Comparison of ENCODE assay signal across 24 cellular contexts in the genomic region with DNA sequence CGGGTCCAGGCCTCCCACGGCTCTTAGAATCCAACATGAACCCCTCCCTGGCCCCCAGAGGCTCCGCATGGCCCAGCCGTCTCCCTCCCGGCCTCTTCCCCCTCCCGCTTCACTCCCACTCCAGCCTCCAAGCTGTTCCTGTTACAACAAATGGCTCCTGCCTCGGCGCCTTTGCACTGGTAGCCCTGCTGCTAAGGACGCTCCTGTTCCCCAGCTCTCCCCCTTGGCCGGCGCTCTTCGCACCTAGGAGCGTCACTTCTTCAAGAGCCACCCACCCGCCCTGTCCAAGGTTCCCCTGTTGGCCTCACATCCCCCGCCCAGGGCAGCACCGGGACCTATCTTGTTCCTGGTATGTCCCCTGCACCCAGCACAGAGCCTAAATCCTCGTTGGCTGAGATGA. TPM values are rescaled to one million over a fixed set of nuclear protein-coding genes. Genes with fewer than 3 reads are reported as not detected.
DNase-seq lines count a peak whose midpoint lies in the region; ATAC-seq, FAIRE-seq and TF ChIP-seq lines count a peak whose summit lies in the region.
"Had no signal": no experiment of that assay in that cellular context is flagged by ENCODE, and none has a peak within 500 bp of the region (broad histone marks: within the 10 kb centered on the region; RNA-seq: fewer than 3 reads in every experiment).

No MANE protein-coding gene starts in this region.

- DNase-seq in A673 (ENCODE audit: low spot score) (no peak), K562 (ENCODE audit: extremely low read depth in 1 of 4, low spot score in 3 of 4) (no peak), right lobe of liver (no peak), GM03348 (ENCODE audit: low spot score) (no peak), NCI-H187 (lab: John Stamatoyannopoulos, UW) (no peak)
- DNase-seq in CD4-positive, alpha-beta T cell = no peak
- DNase-seq: DMS79 treated with DMSO at 0.1 percent for 48 hours, NCI-H1105, NCI-H146, NCI-H2029 treated with DMSO at 0.1 percent for 48 hours, NCI-H226, NCI-H524 treated with DMSO at 0.1 percent for 48 hours, NCI-H82, Peyer's patch, SJCRH30, T-cell had no signal

- peaks cover 20% of the 10 kb centered on the region for H3K36me3 Mint-ChIP-seq in CD4-positive, alpha-beta T cell (ENCODE audit: low read depth)

- no peak for TF ChIP-seq EP300 in K562 (IDR thresholded peaks at IDR 0.05; ENCODE audit: low read length)

- peak overlapping the region; percentile 65 for H3K4me2 ChIP-seq in K562 (ENCODE audit: insufficient read depth, low read length)
- H3K4me2 ChIP-seq: A549 had no signal

- FAIRE-seq in K562 (lab: Jason Lieb, UNC) = no peak
- FAIRE-seq: A549, GM12891, GM18507 had no signal

- 0 out of 3 replicates have a peak, but pooled peaks cover 3% of the 10 kb centered on the region for H3K79me2 ChIP-seq in K562 (ENCODE audit: control insufficient read depth, insufficient read depth, low read length)

- H3K27ac Mint-ChIP-seq in CD4-positive, alpha-beta T cell = no peak overlapping the region
- H3K27ac Mint-ChIP-seq: T-cell had no signal

- H3K27ac ChIP-seq in A673 (ENCODE audit: low read depth, low read length, poor library complexity, severe bottlenecking) (peak overlapping the region; percentile 42), HUES6 (ENCODE audit: low read depth, low read length) (0 out of 2 replicates have a peak overlapping the region, but pooled peaks have one; percentile 37), K562 (ENCODE audit: extremely low read depth, low read depth, low read length) (peak overlapping the region; percentile 75; the same call in 2 of the 3 replicates), iPS-20b (ENCODE audit: low read length) (no peak overlapping the region), right lobe of liver (no peak overlapping the region)
- no peak overlapping the region for H3K27ac ChIP-seq in CD4-positive, alpha-beta T cell (ENCODE audit: low read depth, low read length)
- H3K27ac ChIP-seq: A549, HL-60, Peyer's patch, SJCRH30 had no signal

- H3K4me1 ChIP-seq in A673 (ENCODE audit: insufficient read depth, low read length, poor library complexity, severe bottlenecking) = peaks cover 40% of the 10 kb centered on the region
- peaks cover 15% of the 10 kb centered on the region for H3K4me1 ChIP-seq in HUES6 (ENCODE audit: control insufficient read depth, insufficient read depth, low read length)
- H3K4me1 ChIP-seq in K562 (replicated peaks in 1 of 2; ENCODE audit: control insufficient read depth in 2 of 2, insufficient read depth in 2 of 2, low read length in 2 of 2) = peaks cover 29 to 46% of the 10 kb centered on the region in 2 experiments
- H3K4me1 ChIP-seq in iPS-20b (ENCODE audit: insufficient read depth, low read length) = peaks cover 3% of the 10 kb centered on the region; the same call in 1 of the 2 replicates
- peaks cover 0 to 1% (median 0%) of the 10 kb centered on the region in 4 donors for H3K4me1 ChIP-seq in right lobe of liver
- H3K4me1 ChIP-seq: SJCRH30 had no signal

- CTCF ChIA-PET in A673 (lab: Charles Lee) (no interaction called here), K562 (lab: Yijun Ruan, JAX; ENCODE audit: low intra/inter-chr PET ratio) (interaction anchor here (0.6 to 6.2 kb wide), 2 partner anchors 55 to 107 kb away, joined by 7 to 113 read pairs; no protein-coding TSS in a partner anchor)
- CTCF ChIA-PET in CD4-positive, alpha-beta T cell (lab: Charles Lee) = no interaction called here

- no TSS peak for BruUV-seq in A673 (replicated peaks; lab: Mats Ljungman, UMichigan)
- BruUV-seq in K562 (replicated peaks; lab: Mats Ljungman, UMichigan) = no TSS peak

- ATAC-seq in K562 (peak; percentile 17), right lobe of liver (no peak)
- no peak for ATAC-seq in CD4-positive, alpha-beta T cell (ENCODE audit: poor library complexity)
- ATAC-seq: A549, T-cell had no signal

- H3K9ac ChIP-seq in HUES6 (ENCODE audit: low read length) (no peak overlapping the region), K562 (ENCODE audit: insufficient read depth in 1 of 2, low read depth in 2 of 2, low read length in 2 of 2) (peak overlapping the region; percentile 69 to 94; a peak in 3 of 4 replicates), iPS-20b (ENCODE audit: low read depth, low read length) (0 out of 2 replicates have a peak overlapping the region, but pooled peaks have one; percentile 42)

- H3K9me3 Mint-ChIP-seq in CD4-positive, alpha-beta T cell = no peaks in the 10 kb centered on the region
- H3K9me3 Mint-ChIP-seq: T-cell had no signal

- H3K9me1 ChIP-seq in K562 (ENCODE audit: control insufficient read depth, insufficient read depth, low read length) = no peaks in the 10 kb centered on the region

- intact Hi-C loops in A673 (cut with micrococcal nuclease; ENCODE audit: unreplicated experiment) = no loop called here
- intact Hi-C loops in K562 (cut with micrococcal nuclease) = loop anchor here (10.0 kb wide), 1 partner anchor 213 kb away; a partner anchor contains a TSS
- intact Hi-C loops in right lobe of liver (cut with DNase I) = loop anchor here in 1 of 2 donors (5.0 to 10.0 kb wide), 2 partner anchors 50 to 123 kb away; no protein-coding TSS in a partner anchor
- intact Hi-C loops in CD4-positive, alpha-beta T cell (cut with DNase I, micrococcal nuclease) = no loop called here

- H3K9me3 ChIP-seq in A673 (ENCODE audit: low read depth, low read length, poor library complexity, severe bottlenecking) = no peaks in the 10 kb centered on the region
- no peaks in the 10 kb centered on the region for H3K9me3 ChIP-seq in HUES6 (ENCODE audit: control insufficient read depth, insufficient read depth, low read depth, low read length)
- no peaks in the 10 kb centered on the region for H3K9me3 ChIP-seq in K562 (replicated peaks; ENCODE audit: control insufficient read depth, insufficient read depth, low read depth, low read length)
- no peaks in the 10 kb centered on the region for H3K9me3 ChIP-seq in iPS-20b (ENCODE audit: insufficient read depth, low read depth, low read length)
- H3K9me3 ChIP-seq in right lobe of liver = no peaks in the 10 kb centered on the region
- no peaks in the 10 kb centered on the region for H3K9me3 ChIP-seq in CD4-positive, alpha-beta T cell (ENCODE audit: control insufficient read depth, low read length)
- H3K9me3 ChIP-seq: A549, BE2C, HAP-1, Peyer's patch, SJCRH30 had no signal

- H2AFZ ChIP-seq in K562 (ENCODE audit: low read depth, low read length) = peak overlapping the region; percentile 76

- in situ Hi-C loops in K562 (cut with MboI) = loop anchor here (10.0 kb wide), 1 partner anchor 53 kb away; no protein-coding TSS in a partner anchor

- peak overlapping the region; percentile 32 for H3K4me3 ChIP-seq in A673 (ENCODE audit: low read depth, low read length, poor library complexity, severe bottlenecking)
- H3K4me3 ChIP-seq in HUES6 (ENCODE audit: low read depth, low read length) = peak overlapping the region; percentile 6; the same call in 1 of the 2 replicates
- H3K4me3 ChIP-seq in K562 = peak overlapping the region; percentile 28
- H3K4me3 ChIP-seq in iPS-20b (ENCODE audit: low read length) = no peak overlapping the region
- no peak overlapping the region for H3K4me3 ChIP-seq in right lobe of liver
- H3K4me3 ChIP-seq: A549, HAP-1, Peyer's patch, SJCRH30 had no signal

- H3K27me3 ChIP-seq in A673 (replicated peaks; ENCODE audit: insufficient read depth, low read depth, low read length, poor library complexity) = no peaks in the 10 kb centered on the region
- no peaks in the 10 kb centered on the region for H3K27me3 ChIP-seq in HUES6 (ENCODE audit: control insufficient read depth, insufficient read depth, low read length)
- H3K27me3 ChIP-seq in K562 (ENCODE audit: control insufficient read depth in 2 of 2, insufficient read depth in 2 of 2, low read length in 2 of 2) = no peaks in the 10 kb centered on the region
- no peaks in the 10 kb centered on the region for H3K27me3 ChIP-seq in iPS-20b (ENCODE audit: insufficient read depth, low read length)
- no peaks in the 10 kb centered on the region for H3K27me3 ChIP-seq in right lobe of liver
- H3K27me3 ChIP-seq in CD4-positive, alpha-beta T cell (ENCODE audit: control insufficient read depth, insufficient read depth, low read length) = no peaks in the 10 kb centered on the region
- H3K27me3 ChIP-seq: BE2C, Peyer's patch, SJCRH30 had no signal

- H3K36me3 ChIP-seq in A673 (ENCODE audit: insufficient read depth, low read length, poor library complexity, severe bottlenecking) = no peaks in the 10 kb centered on the region
- H3K36me3 ChIP-seq in HUES6 (ENCODE audit: control insufficient read depth, insufficient read depth, low read length) = peaks cover 33% of the 10 kb centered on the region
- H3K36me3 ChIP-seq in K562 (ENCODE audit: control insufficient read depth, insufficient read depth, low read length) = peaks cover 46% of the 10 kb centered on the region; the same call in 2 of the 3 replicates
- H3K36me3 ChIP-seq in iPS-20b (ENCODE audit: insufficient read depth, low read depth, low read length) = peaks cover 13% of the 10 kb centered on the region
- peaks cover 0 to 6% (median 0%) of the 10 kb centered on the region in 4 donors for H3K36me3 ChIP-seq in right lobe of liver

- H3K27me3 Mint-ChIP-seq in CD4-positive, alpha-beta T cell = peaks cover 1% of the 10 kb centered on the region
- H3K27me3 Mint-ChIP-seq: T-cell had no signal

- WGBS in K562 (ENCODE audit: insufficient coverage, low coverage, missing lambda C conversion rate) = 42% methylated on average over 15 of the region's 17 CpGs
- WGBS in right lobe of liver (ENCODE audit: insufficient coverage, low coverage, low lambda C conversion rate, missing lambda C conversion rate) = 92% methylated on average over 12 of the region's 17 CpGs

- no peak for TF ChIP-seq CTCF in A673 (conservative IDR thresholded peaks at IDR 0.05; ENCODE audit: low read depth, low read length)
- no peak for TF ChIP-seq CTCF in K562 (IDR thresholded peaks at IDR 0.05 in 2 of 3, conservative IDR thresholded peaks at IDR 0.05 in 1 of 3; ENCODE audit: insufficient read depth in 2 of 3, low read depth in 1 of 3, low read length in 3 of 3)
- TF ChIP-seq CTCF in right lobe of liver (IDR thresholded peaks at IDR 0.05) = no peak
- no peak for TF ChIP-seq CTCF in CD4-positive, alpha-beta T cell (IDR thresholded peaks at IDR 0.05)

- H4K20me1 ChIP-seq in K562 (replicated peaks; ENCODE audit: control insufficient read depth, insufficient read depth, low read length) = no peaks in the 10 kb centered on the region

- TF ChIP-seq RAD21 in K562 (CRISPR knock-in tag; conservative IDR thresholded peaks at IDR 0.05 in 1 of 2, IDR thresholded peaks at IDR 0.05 in 1 of 2) = no peak

- peaks cover 13% of the 10 kb centered on the region for H3K4me1 Mint-ChIP-seq in CD4-positive, alpha-beta T cell (ENCODE audit: low read depth)

- TF ChIP-seq POLR2A in K562 (conservative IDR thresholded peaks at IDR 0.05) = no peak
- TF ChIP-seq POLR2A in right lobe of liver (IDR thresholded peaks at IDR 0.05) = no peak

- H3K4me3 Mint-ChIP-seq in CD4-positive, alpha-beta T cell = no peak overlapping the region
- H3K4me3 Mint-ChIP-seq: T-cell had no signal

- POLR2A ChIA-PET in A673 (lab: Charles Lee; ENCODE audit: low non-redundant PET) (no interaction called here), K562 (lab: Yijun Ruan, JAX) (interaction anchor here (0.7 to 2.3 kb wide), 5 partner anchors 9 to 82 kb away, joined by 3 to 21 read pairs (median 9); a partner anchor contains a TSS)
- POLR2A ChIA-PET in CD4-positive, alpha-beta T cell (lab: Charles Lee) = no interaction called here

RNA-seq across cellular contexts. Expression of a gene that starts 9.4 kb away (rescaled TPM):
- 131 and 135 TPM in 2 replicates for total RNA-seq in A673 (2021)
- 16.5 and 44.8 TPM in 2 replicates for total RNA-seq in K562 (2011; cell fraction: chromatin; rRNA removed; ENCODE audit: low replicate concordance)
- 48.6 and 53.7 TPM in 2 replicates for total RNA-seq in K562 (2011; cell fraction: nucleolus; rRNA removed)
- total RNA-seq in K562 (2011; cell fraction: nucleoplasm; rRNA removed) = 28.2 and 35.4 TPM in 2 replicates
- 150 and 197 TPM in 2 replicates for total RNA-seq in K562 (2014; rRNA removed)
- 4.1 and 5.8 TPM in 2 replicates for total RNA-seq in K562 (2014; rRNA removed; fragmentation: Illumina TruSeq; extraction: Trizol)
- total RNA-seq in K562 (2015; rRNA removed; fragmentation: Illumina TruSeq; extraction: Trizol) = 38.5 and 40.5 TPM in 2 replicates
- 145 and 149 TPM in 2 replicates for total RNA-seq in K562 (2021)
- 38.0 and 40.1 TPM in 2 replicates for polyA plus RNA-seq in K562 (2011; rRNA removed)
- polyA plus RNA-seq in K562 (2011; cell fraction: cytosol; rRNA removed) = 63.8 and 189 TPM in 2 replicates
- polyA plus RNA-seq in K562 (2011; cell fraction: nucleus; rRNA removed) = 31.4 and 62.8 TPM in 2 replicates
- polyA plus RNA-seq in K562 (2012) = 66.3 and 130 TPM in 2 replicates
- 28.1 and 97.0 TPM in 2 replicates for polyA plus RNA-seq in K562 (2014; fragmentation: Illumina TruSeq; extraction: Trizol)
- polyA plus RNA-seq in K562 (2014; fragmentation: Nextera tagmentation; extraction: Ambion mirVana) = 10 to 100 TPM in 1 of 2 experiments, 1 to 10 TPM in 1; 6.6 to 19.4 TPM
- polyA plus RNA-seq in K562 (2014; rRNA removed) = 213 and 234 TPM in 2 replicates
- 7.0 and 9.2 TPM in 2 replicates for polyA minus RNA-seq in K562 (2011; rRNA and poly(A)+ RNA removed)
- 24.4 and 37.9 TPM in 2 replicates for polyA minus RNA-seq in K562 (2011; cell fraction: cytosol; rRNA and poly(A)+ RNA removed)
- 10.2 and 13.8 TPM in 2 replicates for polyA minus RNA-seq in K562 (2011; cell fraction: nucleus; rRNA and poly(A)+ RNA removed)
- total RNA-seq in right lobe of liver = 10 to 100 TPM; 20.6 to 45.3 (median 30.7) TPM
- 10 to 100 TPM; 26.9 to 28.1 TPM for total RNA-seq in CD4-positive, alpha-beta T cell

RNA-seq across cellular contexts. Expression of a gene that starts 24.7 kb away (rescaled TPM):
- total RNA-seq in A673 (2021) (63.5 and 81.2 TPM in 2 replicates), K562 (2014; rRNA removed) (1.4 and 5.2 TPM in 2 replicates), K562 (2014; rRNA removed; fragmentation: Illumina TruSeq; extraction: Trizol) (0.22 and 0.33 TPM in 2 replicates), K562 (2015; rRNA removed; fragmentation: Illumina TruSeq; extraction: Trizol) (0.72 and 0.98 TPM in 2 replicates), K562 (2021) (4.7 and 6.2 TPM in 2 replicates), right lobe of liver (not detected)
- 1.2 and 3.6 TPM in 2 replicates for total RNA-seq in K562 (2011; cell fraction: chromatin; rRNA removed; ENCODE audit: low replicate concordance)
- total RNA-seq in K562 (2011; cell fraction: nucleolus; rRNA removed) = 2.8 TPM in 2 replicates
- 1.5 and 2.7 TPM in 2 replicates for total RNA-seq in K562 (2011; cell fraction: nucleoplasm; rRNA removed)
- polyA plus RNA-seq in K562 (2011; rRNA removed) (1.4 and 2.9 TPM in 2 replicates), K562 (2014; fragmentation: Illumina TruSeq; extraction: Trizol) (0.25 and 1.1 TPM in 2 replicates), K562 (2014; fragmentation: Nextera tagmentation; extraction: Ambion mirVana) (under 1 TPM; 0.01 to 0.04 TPM), K562 (2014; rRNA removed) (1.3 and 3.2 TPM in 2 replicates)
- 4.5 and 7.9 TPM in 2 replicates for polyA plus RNA-seq in K562 (2011; cell fraction: cytosol; rRNA removed)
- 2.2 and 3.5 TPM in 2 replicates for polyA plus RNA-seq in K562 (2011; cell fraction: nucleus; rRNA removed)
- 2.7 and 5.0 TPM in 2 replicates for polyA plus RNA-seq in K562 (2012)
- polyA minus RNA-seq in K562 (2011; rRNA and poly(A)+ RNA removed) = 1.2 and 1.5 TPM in 2 replicates
- polyA minus RNA-seq in K562 (2011; cell fraction: cytosol; rRNA and poly(A)+ RNA removed) = 3.6 and 4.8 TPM in 2 replicates
- 2.2 and 2.4 TPM in 2 replicates for polyA minus RNA-seq in K562 (2011; cell fraction: nucleus; rRNA and poly(A)+ RNA removed)
- not detected for total RNA-seq in CD4-positive, alpha-beta T cell
- total RNA-seq: Peyer's patch, SJCRH30, T-cell had no signal

Comparison
In these comparisons a context has a peak if more than half of its experiments do, and no peak if none do; other contexts are left out.
1. H3K27ac ChIP-seq: peak in A673 (single experiment), HUES6 (single experiment) and K562 (single experiment); none in iPS-20b (single experiment), right lobe of liver (0 of 3) and CD4-positive, alpha-beta T cell (single experiment).
2. H3K4me3 ChIP-seq: peak in A673 (single experiment), HUES6 (single experiment) and K562 (single experiment); none in iPS-20b (single experiment) and right lobe of liver (0 of 3).